8 cellular contexts compared by ENCODE assay signal in genomic region chr11:72413914-72414628, GRCh38. TPM values are rescaled to one million over a fixed set of nuclear protein-coding genes. Genes with fewer than 3 reads are reported as not detected.
DNase-seq lines count a peak whose midpoint lies in the region; ATAC-seq and TF ChIP-seq lines count a peak whose summit lies in the region.

No MANE protein-coding gene starts in this region.

- CTCF ChIA-PET in Calu3 (lab: Charles Lee) = interaction anchor here (0.6 to 2.7 kb wide), 7 partner anchors 8 to 389 kb away, joined by 3 to 14 read pairs (median 6); partner anchors contain the start of gene CLPB

- BruUV-seq in Calu3 (replicated peaks; lab: Mats Ljungman, UMichigan) = no TSS peak

- no peak overlapping the region for H3K4me3 ChIP-seq in liver (ENCODE audit: low read depth in 1 of 3, low read length in 3 of 3)

- TF ChIP-seq RAD21 in liver (IDR thresholded peaks at IDR 0.05) = peak; percentile 83 to 86

- H3K36me3 Mint-ChIP-seq in Calu3 (ENCODE audit: insufficient read depth, unreplicated experiment) = no peaks in the 10 kb centered on the region

- H3K27me3 ChIP-seq in liver (ENCODE audit: control insufficient read depth in 4 of 4, insufficient read depth in 4 of 4, low read length in 3 of 4) = no peaks in the 10 kb centered on the region

- H3K27me3 Mint-ChIP-seq in Calu3 (ENCODE audit: unreplicated experiment) = no peaks in the 10 kb centered on the region

- no peaks in the 10 kb centered on the region for H3K4me1 ChIP-seq in liver (ENCODE audit: control insufficient read depth in 4 of 4, insufficient read depth in 4 of 4, low read length in 3 of 4)

- ATAC-seq in HG03066 (IDR thresholded peaks at IDR 0.05; ENCODE audit: low read depth, unreplicated experiment) (peak; percentile 51), HG02642 (IDR thresholded peaks at IDR 0.05; ENCODE audit: poor library complexity, unreplicated experiment) (no peak)

- no peaks in the 10 kb centered on the region for H3K36me3 ChIP-seq in liver (ENCODE audit: control insufficient read depth in 4 of 4, insufficient read depth in 3 of 4, low read depth in 1 of 4, low read length in 3 of 4)

- WGBS in liver = 41% methylated on average over 3 of the region's 3 CpGs

- no peaks in the 10 kb centered on the region for H3K9me3 Mint-ChIP-seq in Calu3 (ENCODE audit: low read depth, unreplicated experiment)

- peak; percentile 86 for DNase-seq in Calu3
- DNase-seq in NCI-H524 (lab: John Stamatoyannopoulos, UW) = peak; percentile 76 to 88
- peak; percentile 89 for DNase-seq in activated CD4-positive, alpha-beta T cell treated with anti-CD3 and anti-CD28 coated beads for 48 hours
- DNase-seq in stimulated activated CD4-positive, alpha-beta T cell treated with anti-CD3 and anti-CD28 coated beads, TNF-alpha, amount 100 ng/mL, for 24 hours (ENCODE audit: low read depth in 3 of 3) = peak; percentile 42 to 76 (median 58)

- TF ChIP-seq CTCF in Calu3 (IDR thresholded peaks at IDR 0.05; ENCODE audit: unreplicated experiment) (peak; percentile 80), liver (IDR thresholded peaks at IDR 0.05; ENCODE audit: low read depth, low read length, missing input control) (peak; percentile 80)

- H3K9me3 ChIP-seq in liver (ENCODE audit: control insufficient read depth in 4 of 4, low read length in 3 of 4) = no peaks in the 10 kb centered on the region

- H3K4me1 Mint-ChIP-seq in Calu3 (ENCODE audit: low read depth, unreplicated experiment) = peaks cover 22% of the 10 kb centered on the region

- no peak overlapping the region for H3K9ac ChIP-seq in liver (ENCODE audit: low read depth in 1 of 2, low read length in 2 of 2)

- no peak overlapping the region for H3K4me3 Mint-ChIP-seq in Calu3 (ENCODE audit: low read depth, unreplicated experiment)

- intact Hi-C loops in Calu3 (cut with micrococcal nuclease; ENCODE audit: unreplicated experiment) = loop anchor here (2.0 to 10.0 kb wide), 3 partner anchors 59 to 387 kb away; partner anchors contain the start of gene INPPL1

- H3K27ac Mint-ChIP-seq in Calu3 (ENCODE audit: unreplicated experiment) = no peak overlapping the region

- H3K27ac ChIP-seq in cingulate gyrus (ENCODE audit: low read depth, low read length) (peak overlapping the region; percentile 42), liver (ENCODE audit: low read depth in 1 of 2, low read length in 2 of 2) (no peak overlapping the region)

TF ChIP-seq in liver, 16 proteins besides CTCF, POLR2A, EP300 and RAD21:
- TF ChIP-seq NR2F2 (IDR thresholded peaks at IDR 0.05) = peak; percentile 88
- TF ChIP-seq TAF1 (conservative IDR thresholded peaks at IDR 0.05) = no peak

RNA-seq across cellular contexts. Expression of gene CLPB, which starts 20.3 kb away (rescaled TPM):
- total RNA-seq in Calu3 (2022) (24.7 and 24.8 TPM in 2 replicates), liver (10 to 100 TPM; 19.5 to 26.4 TPM)
- polyA plus RNA-seq in liver = 10 to 100 TPM; 15.2 to 18.8 TPM
